Comparison of ENCODE assay signal across 22 cellular contexts in genomic region chr14:33842299-33842698, GRCh38.
A peak's percentile ranks its signal among the peaks of the same experiment; 100 is the strongest.
DNase-seq lines count a peak whose midpoint lies in the region; FAIRE-seq and TF ChIP-seq lines count a peak whose summit lies in the region.
"Had no signal": no experiment of that assay in that cellular context is flagged by ENCODE, and none has a peak within 500 bp of the region (broad histone marks: within the 10 kb centered on the region; RNA-seq: fewer than 3 reads in every experiment).

No MANE protein-coding gene starts in this region.

- POLR2A ChIA-PET in MCF 10A (lab: Yijun Ruan, JAX), result interaction anchor here (0.6 to 1.7 kb wide), 5 partner anchors 254 to 459 kb away, joined by 3 to 5 read pairs (median 4); no protein-coding TSS in a partner anchor

- no peaks in the 10 kb centered on the region for H3K36me3 Mint-ChIP-seq in MCF 10A (ENCODE audit: insufficient read depth, unreplicated experiment)
- H3K36me3 Mint-ChIP-seq: activated CD8-positive, alpha-beta memory T cell treated with anti-CD3 and anti-CD28 coated beads, Interleukin-2, amount 10 ng/mL, durations not matched to agents 7 days and 5 days; memory B cell; WTC11 had no signal

- H3K27ac Mint-ChIP-seq in MCF 10A (ENCODE audit: low read depth, unreplicated experiment), result no peak overlapping the region
- H3K27ac Mint-ChIP-seq: activated CD8-positive, alpha-beta memory T cell treated with anti-CD3 and anti-CD28 coated beads, Interleukin-2, amount 10 ng/mL, durations not matched to agents 7 days and 5 days; memory B cell; WTC11 had no signal

- no peak for TF ChIP-seq EP300 in esophagus muscularis mucosa (IDR thresholded peaks at IDR 0.05)

- intact Hi-C loops in MCF 10A (cut with micrococcal nuclease), result no loop called here
- intact Hi-C loops in breast epithelium (cut with DNase I; ENCODE audit: low total_unique reads), result no loop called here
- intact Hi-C loops in esophagus muscularis mucosa (cut with DNase I), result no loop called here

- no peak for TF ChIP-seq CTCF in MCF 10A (IDR thresholded peaks at IDR 0.05; ENCODE audit: unreplicated experiment)
- no peak for TF ChIP-seq CTCF in breast epithelium (IDR thresholded peaks at IDR 0.05)
- no peak for TF ChIP-seq CTCF in esophagus muscularis mucosa (IDR thresholded peaks at IDR 0.05)

- no TSS peak for BruUV-seq in MCF 10A (replicated peaks; lab: Mats Ljungman, UMichigan)

- H3K4me1 Mint-ChIP-seq in MCF 10A (ENCODE audit: insufficient read depth, unreplicated experiment), result no peaks in the 10 kb centered on the region
- H3K4me1 Mint-ChIP-seq: memory B cell had no signal

- H3K27me3 ChIP-seq in breast epithelium, result no peaks in the 10 kb centered on the region
- no peaks in the 10 kb centered on the region for H3K27me3 ChIP-seq in esophagus muscularis mucosa
- H3K27me3 ChIP-seq: body of pancreas had no signal

- WGBS in esophagus muscularis mucosa, result 100% methylated on average over 1 of the region's 1 CpG

- TF ChIP-seq POLR2A in breast epithelium (IDR thresholded peaks at IDR 0.05) (no peak), esophagus muscularis mucosa (IDR thresholded peaks at IDR 0.05; ENCODE audit: low read depth) (no peak)

- H3K4me3 Mint-ChIP-seq in MCF 10A (ENCODE audit: unreplicated experiment), result no peak overlapping the region
- H3K4me3 Mint-ChIP-seq: activated CD8-positive, alpha-beta memory T cell treated with anti-CD3 and anti-CD28 coated beads, Interleukin-2, amount 10 ng/mL, durations not matched to agents 7 days and 5 days; memory B cell; neural crest cell; WTC11 had no signal

- no peaks in the 10 kb centered on the region for H3K36me3 ChIP-seq in breast epithelium
- no peaks in the 10 kb centered on the region for H3K36me3 ChIP-seq in esophagus muscularis mucosa

- H3K9me3 ChIP-seq in breast epithelium (no peaks in the 10 kb centered on the region), esophagus muscularis mucosa (no peaks in the 10 kb centered on the region)
- H3K9me3 ChIP-seq: body of pancreas had no signal

- H3K27me3 Mint-ChIP-seq in MCF 10A (ENCODE audit: insufficient read depth, unreplicated experiment), result no peaks in the 10 kb centered on the region

- H3K4me1 ChIP-seq in breast epithelium (no peaks in the 10 kb centered on the region), esophagus muscularis mucosa (peaks cover 3 to 11% (median 7%) of the 10 kb centered on the region in 4 donors)

- H3K27ac ChIP-seq in breast epithelium (no peak overlapping the region), esophagus muscularis mucosa (replicated peaks in 1 of 4) (no peak overlapping the region)
- H3K27ac ChIP-seq: body of pancreas had no signal

- no peaks in the 10 kb centered on the region for H3K9me3 Mint-ChIP-seq in MCF 10A (ENCODE audit: unreplicated experiment)
- H3K9me3 Mint-ChIP-seq: neural crest cell, WTC11 had no signal

- no peak for FAIRE-seq in urothelium cell line (lab: Jason Lieb, UNC)
- FAIRE-seq in frontal cortex (lab: Jason Lieb, UNC), result no peak

- H3K4me3 ChIP-seq in breast epithelium, result no peak overlapping the region
- H3K4me3 ChIP-seq in esophagus muscularis mucosa, result no peak overlapping the region
- H3K4me3 ChIP-seq: body of pancreas had no signal

- CTCF ChIA-PET in MCF 10A (lab: Yijun Ruan, JAX), result interaction anchor here (1.1 to 18.2 kb wide), 11 partner anchors 44 to 655 kb away, joined by 3 to 408 read pairs (median 6); no protein-coding TSS in a partner anchor

- peak; percentile 74 for DNase-seq in MCF 10A (ENCODE audit: unreplicated experiment)
- DNase-seq in breast epithelium (ENCODE audit: low spot score in 2 of 2), result no peak
- DNase-seq in NCI-H526 (lab: John Stamatoyannopoulos, UW), result peak; percentile 37 to 70
- peak; percentile 60 for DNase-seq in esophagus muscularis mucosa (ENCODE audit: extremely low spot score)
- peak; percentile 53 for DNase-seq in urothelium cell line (ENCODE audit: low spot score)
- DNase-seq in frontal cortex (ENCODE audit: low spot score in 2 of 2), result no peak
- no peak for DNase-seq in H4 (ENCODE audit: low spot score)
- DNase-seq in activated CD4-positive, alpha-beta T cell treated with anti-CD3 and anti-CD28 coated beads for 1 hour, result no peak
- DNase-seq: activated CD8-positive, alpha-beta memory T cell treated with anti-CD3 and anti-CD28 coated beads, Interleukin-2, amount 10 ng/mL, durations not matched to agents 7 days and 5 days; activated gamma-delta T cell treated with Interleukin-2 at 50 U/mL for 16 hours; body of pancreas; cortex of kidney; glutamatergic neuron; H7; Karpas-422; NCI-H1694 treated with DMSO at 0.1 percent for 48 hours; SHP77 treated with DMSO at 0.1 percent for 48 hours; stimulated activated CD4-positive, alpha-beta T cell treated with anti-CD3 and anti-CD28 coated beads, Interleukin-15, amount 100 ng/mL, for 24 hours; T-helper 2 cell had no signal

Comparison
In these comparisons a context has a peak if more than half of its experiments do, and no peak if none do; other contexts are left out.
1. DNase-seq: peak in MCF 10A (single experiment), NCI-H526 (2 of 2), esophagus muscularis mucosa (single experiment) and urothelium cell line (single experiment); none in breast epithelium (0 of 2), frontal cortex (0 of 2), H4 (single experiment) and activated CD4-positive, alpha-beta T cell treated with anti-CD3 and anti-CD28 coated beads for 1 hour (single experiment).